In genomic region chr6:5083813-5084191, GRCh38 we compare ENCODE assay signal across 11 cellular contexts. TPM values are rescaled to one million over a fixed set of nuclear protein-coding genes. Genes with fewer than 3 reads are reported as not detected.
DNase-seq lines count a peak whose midpoint lies in the region; ATAC-seq, FAIRE-seq and TF ChIP-seq lines count a peak whose summit lies in the region.
"Had no signal": no experiment of that assay in that cellular context is flagged by ENCODE, and none has a peak within 500 bp of the region (broad histone marks: within the 10 kb centered on the region; RNA-seq: fewer than 3 reads in every experiment).

No MANE protein-coding gene starts in this region.

- ATAC-seq in GM18520 (IDR thresholded peaks at IDR 0.05; ENCODE audit: unreplicated experiment): no peak

- H3K9me3 ChIP-seq in hepatocyte (ENCODE audit: low read depth): no peaks in the 10 kb centered on the region
- H3K9me3 ChIP-seq in smooth muscle cell (replicated peaks; ENCODE audit: low read depth): no peaks in the 10 kb centered on the region
- H3K9me3 ChIP-seq in effector memory CD4-positive, alpha-beta T cell (ENCODE audit: control insufficient read depth, low read length): no peaks in the 10 kb centered on the region
- H3K9me3 ChIP-seq in testis: no peaks in the 10 kb centered on the region

- H3K79me2 ChIP-seq in hepatocyte (no peaks in the 10 kb centered on the region), smooth muscle cell (ENCODE audit: low read depth) (no peaks in the 10 kb centered on the region)

- WGBS in hepatocyte (ENCODE audit: low lambda C conversion rate, missing lambda C conversion rate): 87% methylated on average over 10 of the region's 10 CpGs
- WGBS in smooth muscle cell (ENCODE audit: low lambda C conversion rate): 91% methylated on average over 10 of the region's 10 CpGs
- 61% methylated on average over 10 of the region's 10 CpGs for WGBS in testis, 2 donors

- H3K27ac ChIP-seq in hepatocyte (no peak overlapping the region), smooth muscle cell (ENCODE audit: low read depth) (no peak overlapping the region), testis (peak overlapping the region in 1 of 2 donors; percentile 70)
- no peak overlapping the region for H3K27ac ChIP-seq in effector memory CD4-positive, alpha-beta T cell (ENCODE audit: insufficient read depth, low read length, poor library complexity, severe bottlenecking)
- H3K27ac ChIP-seq: SK-N-MC had no signal

- no peak for FAIRE-seq in HTR-8/SVneo (lab: Jason Lieb, UNC)

- peak overlapping the region; percentile 100 for H3K4me2 ChIP-seq in hepatocyte
- H3K4me2 ChIP-seq in smooth muscle cell: peak overlapping the region; percentile 96

- no peaks in the 10 kb centered on the region for H3K36me3 Mint-ChIP-seq in HFFc6 (ENCODE audit: low read depth)
- no peaks in the 10 kb centered on the region for H3K36me3 Mint-ChIP-seq in activated CD4-positive, alpha-beta memory T cell treated with anti-CD3 and anti-CD28 coated beads, Interleukin-2, amount 10 ng/mL, durations not matched to agents 7 days and 5 days (ENCODE audit: low read depth)

- no peaks in the 10 kb centered on the region for H4K20me1 ChIP-seq in hepatocyte (ENCODE audit: insufficient read depth, poor library complexity, severe bottlenecking)
- no peaks in the 10 kb centered on the region for H4K20me1 ChIP-seq in smooth muscle cell (ENCODE audit: low read depth)

- no peak for TF ChIP-seq CTCF in HFFc6 (IDR thresholded peaks at IDR 0.05)
- TF ChIP-seq CTCF in hepatocyte (IDR thresholded peaks at IDR 0.05; ENCODE audit: poor library complexity): no peak
- no peak for TF ChIP-seq CTCF in smooth muscle cell (IDR thresholded peaks at IDR 0.05; ENCODE audit: borderline replicate concordance, insufficient read depth, poor library complexity, severe bottlenecking)
- no peak for TF ChIP-seq CTCF in testis (IDR thresholded peaks at IDR 0.05)

- H3K4me3 ChIP-seq in hepatocyte: no peak overlapping the region
- H3K4me3 ChIP-seq in smooth muscle cell: no peak overlapping the region
- H3K4me3 ChIP-seq in effector memory CD4-positive, alpha-beta T cell (ENCODE audit: insufficient read depth, low read depth, low read length, poor library complexity, severe bottlenecking): no peak overlapping the region
- H3K4me3 ChIP-seq in testis: peak overlapping the region in 1 of 2 donors; percentile 60

- H3K4me1 Mint-ChIP-seq in HFFc6 (ENCODE audit: low read depth): peaks cover 44% of the 10 kb centered on the region
- peaks cover 4% of the 10 kb centered on the region for H3K4me1 Mint-ChIP-seq in activated CD4-positive, alpha-beta memory T cell treated with anti-CD3 and anti-CD28 coated beads, Interleukin-2, amount 10 ng/mL, durations not matched to agents 7 days and 5 days

- CTCF ChIA-PET in activated CD4-positive, alpha-beta memory T cell treated with anti-CD3 and anti-CD28 coated beads, Interleukin-2, amount 10 ng/mL, durations not matched to agents 7 days and 5 days (lab: Charles Lee): no interaction called here

- H3K4me3 Mint-ChIP-seq in HFFc6: no peak overlapping the region
- H3K4me3 Mint-ChIP-seq in activated CD4-positive, alpha-beta memory T cell treated with anti-CD3 and anti-CD28 coated beads, Interleukin-2, amount 10 ng/mL, durations not matched to agents 7 days and 5 days: peak overlapping the region; percentile 4

- H3K27ac Mint-ChIP-seq in HFFc6: peak overlapping the region; percentile 12; the same call in 1 of the 2 replicates
- H3K27ac Mint-ChIP-seq in activated CD4-positive, alpha-beta memory T cell treated with anti-CD3 and anti-CD28 coated beads, Interleukin-2, amount 10 ng/mL, durations not matched to agents 7 days and 5 days: no peak overlapping the region

- no peaks in the 10 kb centered on the region for H3K9me2 ChIP-seq in hepatocyte (replicated peaks; ENCODE audit: insufficient read depth)

- no peak for TF ChIP-seq POLR2A in testis (IDR thresholded peaks at IDR 0.05)

- H2AFZ ChIP-seq in hepatocyte (no peak overlapping the region), smooth muscle cell (ENCODE audit: low read depth) (peak overlapping the region; percentile 49)

- H3K27me3 Mint-ChIP-seq in HFFc6 (ENCODE audit: insufficient read depth): peaks cover 2% of the 10 kb centered on the region
- peaks cover 55% of the 10 kb centered on the region for H3K27me3 Mint-ChIP-seq in activated CD4-positive, alpha-beta memory T cell treated with anti-CD3 and anti-CD28 coated beads, Interleukin-2, amount 10 ng/mL, durations not matched to agents 7 days and 5 days

- intact Hi-C loops in testis (cut with DNase I; ENCODE audit: low total_unique reads): no loop called here

- peaks cover 20% of the 10 kb centered on the region for H3K27me3 ChIP-seq in hepatocyte
- peaks cover 10% of the 10 kb centered on the region for H3K27me3 ChIP-seq in smooth muscle cell (ENCODE audit: low read depth)
- peaks cover 9% of the 10 kb centered on the region for H3K27me3 ChIP-seq in effector memory CD4-positive, alpha-beta T cell (replicated peaks; ENCODE audit: control insufficient read depth, insufficient read depth, low read length, poor library complexity, severe bottlenecking)
- H3K27me3 ChIP-seq in testis: no peaks in the 10 kb centered on the region

- H3F3A ChIP-seq in smooth muscle cell (ENCODE audit: low read depth): peaks cover 13% of the 10 kb centered on the region

- H3K9ac ChIP-seq in smooth muscle cell (ENCODE audit: low read depth): no peak overlapping the region

- H3K4me1 ChIP-seq in hepatocyte (ENCODE audit: insufficient read depth) (peaks cover 8% of the 10 kb centered on the region), smooth muscle cell (ENCODE audit: low read depth) (peaks cover 9% of the 10 kb centered on the region), testis (peaks cover 7% of the 10 kb centered on the region)
- H3K4me1 ChIP-seq in effector memory CD4-positive, alpha-beta T cell (ENCODE audit: control insufficient read depth, insufficient read depth, low read length, poor library complexity, severe bottlenecking): no peaks in the 10 kb centered on the region

- H3K36me3 ChIP-seq in hepatocyte (replicated peaks; ENCODE audit: insufficient read depth, low read depth): no peaks in the 10 kb centered on the region
- no peaks in the 10 kb centered on the region for H3K36me3 ChIP-seq in smooth muscle cell (ENCODE audit: low read depth)
- H3K36me3 ChIP-seq in effector memory CD4-positive, alpha-beta T cell (ENCODE audit: control insufficient read depth, insufficient read depth, low read length): no peaks in the 10 kb centered on the region
- no peaks in the 10 kb centered on the region for H3K36me3 ChIP-seq in testis (ENCODE audit: low read depth, missing control alignments)

- POLR2A ChIA-PET in activated CD4-positive, alpha-beta memory T cell treated with anti-CD3 and anti-CD28 coated beads, Interleukin-2, amount 10 ng/mL, durations not matched to agents 7 days and 5 days (lab: Charles Lee): no interaction called here

- no peaks in the 10 kb centered on the region for H3K9me3 Mint-ChIP-seq in HFFc6
- no peaks in the 10 kb centered on the region for H3K9me3 Mint-ChIP-seq in activated CD4-positive, alpha-beta memory T cell treated with anti-CD3 and anti-CD28 coated beads, Interleukin-2, amount 10 ng/mL, durations not matched to agents 7 days and 5 days

- DNase-seq in HFFc6: no peak
- DNase-seq in activated CD4-positive, alpha-beta memory T cell treated with anti-CD3 and anti-CD28 coated beads, Interleukin-2, amount 10 ng/mL, durations not matched to agents 7 days and 5 days: no peak
- DNase-seq in hepatocyte (ENCODE audit: low spot score): no peak
- no peak for DNase-seq in smooth muscle cell (lab: John Stamatoyannopoulos, UW; ENCODE audit: unreplicated experiment)
- no peak for DNase-seq in HTR-8/SVneo (ENCODE audit: insufficient read length, low spot score)
- DNase-seq in effector memory CD4-positive, alpha-beta T cell: no peak
- DNase-seq in testis: no peak
- DNase-seq: Kasumi-1; stimulated activated CD4-positive, alpha-beta T cell treated with anti-CD3 and anti-CD28 coated beads, Interleukin-4, amount 100 ng/mL, for 24 hours had no signal

RNA-seq across cellular contexts. Expression of gene PPP1R3G, which starts 1.3 kb away (rescaled TPM):
- 1 to 10 TPM in 4 of 6 experiments, under 1 TPM in 2; 0.55 to 1.6 (median 1.4) TPM for total RNA-seq in HFFc6 (2021; fragmentation: NEBNext Ultra II Directional; extraction: Animal tissue kit (Norgen Biotek cat#: 25700))
- under 1 TPM; 0.08 to 0.10 TPM for total RNA-seq in activated CD4-positive, alpha-beta memory T cell treated with anti-CD3 and anti-CD28 coated beads, Interleukin-2, amount 10 ng/mL, durations not matched to agents 7 days and 5 days
- 0.47 and 0.48 TPM in 2 replicates for total RNA-seq in hepatocyte
- polyA plus RNA-seq in hepatocyte: 0.18 and 0.82 TPM in 2 replicates
- 0.63 and 1.4 TPM in 2 replicates for total RNA-seq in smooth muscle cell
- 1.4 and 1.8 TPM in 2 replicates for polyA plus RNA-seq in smooth muscle cell
- 1 to 10 TPM in 1 of 2 donors, under 1 TPM in 1; 0.93 to 1.3 TPM for total RNA-seq in testis
- 0.55 TPM for polyA plus RNA-seq in testis (ENCODE audit: insufficient read depth, low read depth, low replicate concordance)
